In the genomic region with DNA sequence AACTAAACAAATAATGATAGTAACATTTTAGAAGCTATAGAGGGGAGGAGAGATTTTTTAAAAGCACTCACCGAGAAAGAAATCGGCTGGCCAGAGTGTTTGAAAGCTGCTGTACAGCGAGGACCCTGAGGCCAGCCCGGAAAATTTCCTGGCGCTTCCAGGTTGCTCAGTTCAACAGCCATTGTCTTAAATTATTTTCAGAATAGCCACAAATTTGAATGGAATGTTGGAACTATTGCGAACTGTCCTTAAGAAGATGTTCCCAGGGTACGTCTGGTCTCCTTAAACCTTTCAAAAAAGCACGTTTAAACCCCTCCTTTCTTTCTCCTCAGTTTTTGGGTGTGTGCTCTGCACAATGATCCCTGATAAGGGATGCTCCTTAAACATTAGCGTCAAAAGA, we compare ENCODE assay signal across 1 cellular context.
TF ChIP-seq lines count a peak whose summit lies in the region.

No MANE protein-coding gene starts in this region.

TF ChIP-seq in HepG2, 621 proteins besides CTCF, POLR2A, EP300 and RAD21:
- TF ChIP-seq ELF3 (CRISPR knock-in tag; IDR thresholded peaks at IDR 0.05) (0 out of 2 replicates have a peak, but pooled peaks have one; percentile 4), ZSCAN22 (CRISPR knock-in tag; IDR thresholded peaks at IDR 0.05) (0 out of 2 replicates have a peak, but pooled peaks have one; percentile 33), ZNF510 (CRISPR knock-in tag; IDR thresholded peaks at IDR 0.05; ENCODE audit: low read depth) (0 out of 2 replicates have a peak, but pooled peaks have one; percentile 48), ZNF747 (CRISPR knock-in tag; IDR thresholded peaks at IDR 0.05; ENCODE audit: borderline replicate concordance) (no peak), NFIC (IDR thresholded peaks at IDR 0.05; ENCODE audit: low read length) (0 out of 2 replicates have a peak, but pooled peaks have one; percentile 5), ZFX (CRISPR knock-in tag; IDR thresholded peaks at IDR 0.05; ENCODE audit: low read depth) (peak; percentile 10; the same call in 1 of the 2 replicates), PAF1 (CRISPR knock-in tag; IDR thresholded peaks at IDR 0.05) (no peak), ZNF350 (CRISPR knock-in tag; IDR thresholded peaks at IDR 0.05; ENCODE audit: borderline replicate concordance, low read depth) (no peak), SOX5 (CRISPR knock-in tag; IDR thresholded peaks at IDR 0.05; ENCODE audit: borderline replicate concordance) (no peak), ZNF552 (CRISPR knock-in tag; IDR thresholded peaks at IDR 0.05; ENCODE audit: borderline replicate concordance) (no peak), TCF12 (IDR thresholded peaks at IDR 0.05) (no peak), TCF12 (CRISPR knock-in tag; IDR thresholded peaks at IDR 0.05) (no peak), ZNF441 (CRISPR knock-in tag; IDR thresholded peaks at IDR 0.05; ENCODE audit: borderline replicate concordance) (0 out of 2 replicates have a peak, but pooled peaks have one; percentile 4), ETV5 (CRISPR knock-in tag; IDR thresholded peaks at IDR 0.05; ENCODE audit: borderline replicate concordance) (no peak), MIER3 (CRISPR knock-in tag; IDR thresholded peaks at IDR 0.05; ENCODE audit: borderline replicate concordance) (no peak), SNAPC2 (CRISPR knock-in tag; IDR thresholded peaks at IDR 0.05) (no peak), ZNF775 (CRISPR knock-in tag; IDR thresholded peaks at IDR 0.05; ENCODE audit: borderline replicate concordance) (no peak)
- TF ChIP-seq, protein P1, sequence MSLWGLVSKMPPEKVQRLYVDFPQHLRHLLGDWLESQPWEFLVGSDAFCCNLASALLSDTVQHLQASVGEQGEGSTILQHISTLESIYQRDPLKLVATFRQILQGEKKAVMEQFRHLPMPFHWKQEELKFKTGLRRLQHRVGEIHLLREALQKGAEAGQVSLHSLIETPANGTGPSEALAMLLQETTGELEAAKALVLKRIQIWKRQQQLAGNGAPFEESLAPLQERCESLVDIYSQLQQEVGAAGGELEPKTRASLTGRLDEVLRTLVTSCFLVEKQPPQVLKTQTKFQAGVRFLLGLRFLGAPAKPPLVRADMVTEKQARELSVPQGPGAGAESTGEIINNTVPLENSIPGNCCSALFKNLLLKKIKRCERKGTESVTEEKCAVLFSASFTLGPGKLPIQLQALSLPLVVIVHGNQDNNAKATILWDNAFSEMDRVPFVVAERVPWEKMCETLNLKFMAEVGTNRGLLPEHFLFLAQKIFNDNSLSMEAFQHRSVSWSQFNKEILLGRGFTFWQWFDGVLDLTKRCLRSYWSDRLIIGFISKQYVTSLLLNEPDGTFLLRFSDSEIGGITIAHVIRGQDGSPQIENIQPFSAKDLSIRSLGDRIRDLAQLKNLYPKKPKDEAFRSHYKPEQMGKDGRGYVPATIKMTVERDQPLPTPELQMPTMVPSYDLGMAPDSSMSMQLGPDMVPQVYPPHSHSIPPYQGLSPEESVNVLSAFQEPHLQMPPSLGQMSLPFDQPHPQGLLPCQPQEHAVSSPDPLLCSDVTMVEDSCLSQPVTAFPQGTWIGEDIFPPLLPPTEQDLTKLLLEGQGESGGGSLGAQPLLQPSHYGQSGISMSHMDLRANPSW (CRISPR knock-in tag; IDR thresholded peaks at IDR 0.05; ENCODE audit: borderline replicate concordance), result 0 out of 2 replicates have a peak, but pooled peaks have one; percentile 17
- TF ChIP-seq, protein P2, sequence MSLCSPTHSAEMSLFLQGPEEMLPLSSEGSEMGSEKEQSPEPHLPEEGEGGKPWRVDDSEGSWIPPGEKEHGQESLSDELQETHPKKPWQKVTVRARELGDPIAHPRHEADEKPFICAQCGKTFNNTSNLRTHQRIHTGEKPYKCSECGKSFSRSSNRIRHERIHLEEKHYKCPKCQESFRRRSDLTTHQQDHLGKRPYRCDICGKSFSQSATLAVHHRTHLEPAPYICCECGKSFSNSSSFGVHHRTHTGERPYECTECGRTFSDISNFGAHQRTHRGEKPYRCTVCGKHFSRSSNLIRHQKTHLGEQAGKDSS (CRISPR knock-in tag; IDR thresholded peaks at IDR 0.05; ENCODE audit: borderline replicate concordance, low read depth), result 0 out of 2 replicates have a peak, but pooled peaks have one; percentile 25
- TF ChIP-seq, protein P3, sequence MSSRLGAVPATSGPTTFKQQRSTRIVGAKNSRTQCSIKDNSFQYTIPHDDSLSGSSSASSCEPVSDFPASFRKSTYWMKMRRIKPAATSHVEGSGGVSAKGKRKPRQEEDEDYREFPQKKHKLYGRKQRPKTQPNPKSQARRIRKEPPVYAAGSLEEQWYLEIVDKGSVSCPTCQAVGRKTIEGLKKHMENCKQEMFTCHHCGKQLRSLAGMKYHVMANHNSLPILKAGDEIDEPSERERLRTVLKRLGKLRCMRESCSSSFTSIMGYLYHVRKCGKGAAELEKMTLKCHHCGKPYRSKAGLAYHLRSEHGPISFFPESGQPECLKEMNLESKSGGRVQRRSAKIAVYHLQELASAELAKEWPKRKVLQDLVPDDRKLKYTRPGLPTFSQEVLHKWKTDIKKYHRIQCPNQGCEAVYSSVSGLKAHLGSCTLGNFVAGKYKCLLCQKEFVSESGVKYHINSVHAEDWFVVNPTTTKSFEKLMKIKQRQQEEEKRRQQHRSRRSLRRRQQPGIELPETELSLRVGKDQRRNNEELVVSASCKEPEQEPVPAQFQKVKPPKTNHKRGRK (CRISPR knock-in tag; IDR thresholded peaks at IDR 0.05), result no peak
- TF ChIP-seq, protein P4, sequence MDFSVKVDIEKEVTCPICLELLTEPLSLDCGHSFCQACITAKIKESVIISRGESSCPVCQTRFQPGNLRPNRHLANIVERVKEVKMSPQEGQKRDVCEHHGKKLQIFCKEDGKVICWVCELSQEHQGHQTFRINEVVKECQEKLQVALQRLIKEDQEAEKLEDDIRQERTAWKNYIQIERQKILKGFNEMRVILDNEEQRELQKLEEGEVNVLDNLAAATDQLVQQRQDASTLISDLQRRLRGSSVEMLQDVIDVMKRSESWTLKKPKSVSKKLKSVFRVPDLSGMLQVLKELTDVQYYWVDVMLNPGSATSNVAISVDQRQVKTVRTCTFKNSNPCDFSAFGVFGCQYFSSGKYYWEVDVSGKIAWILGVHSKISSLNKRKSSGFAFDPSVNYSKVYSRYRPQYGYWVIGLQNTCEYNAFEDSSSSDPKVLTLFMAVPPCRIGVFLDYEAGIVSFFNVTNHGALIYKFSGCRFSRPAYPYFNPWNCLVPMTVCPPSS (IDR thresholded peaks at IDR 0.05), result no peak
TF ChIP-seq in HepG2: peak in this region for 8.
